Comparison of ENCODE assay signal across 12 cellular contexts in genomic region chr6:223763-224162, GRCh38.
DNase-seq lines count a peak whose midpoint lies in the region; ATAC-seq and TF ChIP-seq lines count a peak whose summit lies in the region.
"Had no signal": no experiment of that assay in that cellular context is flagged by ENCODE, and none has a peak within 500 bp of the region (broad histone marks: within the 10 kb centered on the region; RNA-seq: fewer than 3 reads in every experiment).

No MANE protein-coding gene starts in this region.

- ATAC-seq in left lobe of liver: no peak

- H2AK5ac ChIP-seq in mesenchymal stem cell (ENCODE audit: low read length, severe bottlenecking): no peak overlapping the region

- no peak overlapping the region for H2BK12ac ChIP-seq in mesenchymal stem cell (ENCODE audit: low read length in 2 of 2)

- H2BK5ac ChIP-seq in mesenchymal stem cell (ENCODE audit: low read depth, low read length, poor library complexity, severe bottlenecking): no peak overlapping the region

- peaks cover 57% of the 10 kb centered on the region for H3K4me1 Mint-ChIP-seq in activated naive CD4-positive, alpha-beta T cell treated with anti-CD3 and anti-CD28 coated beads, Interleukin-2, amount 50 U/mL, for 24 hours
- peaks cover 15% of the 10 kb centered on the region for H3K4me1 Mint-ChIP-seq in osteocyte (ENCODE audit: unreplicated experiment)

- H3K18ac ChIP-seq in mesenchymal stem cell (ENCODE audit: low read depth in 1 of 2, low read length in 2 of 2): no peak overlapping the region

- H3K4me3 ChIP-seq in mesenchymal stem cell (ENCODE audit: insufficient read depth in 1 of 2, low read depth in 1 of 2, low read length in 2 of 2): no peak overlapping the region

- no peak overlapping the region for H4K91ac ChIP-seq in mesenchymal stem cell (ENCODE audit: low read length)

- H3K36me3 ChIP-seq in mesenchymal stem cell (ENCODE audit: control insufficient read depth in 1 of 2, insufficient read depth in 2 of 2, low read depth in 1 of 2, low read length in 2 of 2): no peaks in the 10 kb centered on the region

- no peak overlapping the region for H2AFZ ChIP-seq in mesenchymal stem cell (ENCODE audit: low read depth, low read length)

- DNase-seq in activated CD4-positive, alpha-beta T cell treated with anti-CD3 and anti-CD28 coated beads for 48 hours: peak; percentile 71
- no peak for DNase-seq in activated CD4-positive, alpha-beta T cell treated with anti-CD3 and anti-CD28 coated beads, Interleukin-2, amount 50 U/mL, for 1 hour
- peak; percentile 57 for DNase-seq in LHCN-M2 (ENCODE audit: low read depth)
- peak; percentile 33 for DNase-seq in mesenchymal stem cell
- DNase-seq in left lobe of liver (ENCODE audit: low spot score): no peak
- no peak for DNase-seq in NCI-H187 (lab: John Stamatoyannopoulos, UW)
- no peak for DNase-seq in osteocyte (ENCODE audit: extremely low spot score, unreplicated experiment)
- DNase-seq: anterior cingulate cortex, DMS79, posterior cingulate gyrus, SW 1271 had no signal

- no peak overlapping the region for H3K23ac ChIP-seq in mesenchymal stem cell (ENCODE audit: low read length in 2 of 2)

- no peaks in the 10 kb centered on the region for H3K9me3 Mint-ChIP-seq in activated naive CD4-positive, alpha-beta T cell treated with anti-CD3 and anti-CD28 coated beads, Interleukin-2, amount 50 U/mL, for 24 hours
- no peaks in the 10 kb centered on the region for H3K9me3 Mint-ChIP-seq in osteocyte (ENCODE audit: unreplicated experiment)

- no peak for TF ChIP-seq CTCF in osteocyte (IDR thresholded peaks at IDR 0.05)

- no peaks in the 10 kb centered on the region for H3K36me3 Mint-ChIP-seq in activated naive CD4-positive, alpha-beta T cell treated with anti-CD3 and anti-CD28 coated beads, Interleukin-2, amount 50 U/mL, for 24 hours
- no peaks in the 10 kb centered on the region for H3K36me3 Mint-ChIP-seq in osteocyte (ENCODE audit: unreplicated experiment)

- peak overlapping the region; percentile 96 for H3K27ac Mint-ChIP-seq in activated naive CD4-positive, alpha-beta T cell treated with anti-CD3 and anti-CD28 coated beads, Interleukin-2, amount 50 U/mL, for 24 hours
- no peak overlapping the region for H3K27ac Mint-ChIP-seq in osteocyte (ENCODE audit: unreplicated experiment)

- H2BK15ac ChIP-seq in mesenchymal stem cell (ENCODE audit: low read depth, poor library complexity, severe bottlenecking): no peak overlapping the region

- H4K8ac ChIP-seq in mesenchymal stem cell (ENCODE audit: low read length): no peak overlapping the region

- H3K14ac ChIP-seq in mesenchymal stem cell (ENCODE audit: low read length in 2 of 2): no peak overlapping the region

- H3K27me3 Mint-ChIP-seq in activated naive CD4-positive, alpha-beta T cell treated with anti-CD3 and anti-CD28 coated beads, Interleukin-2, amount 50 U/mL, for 24 hours: no peaks in the 10 kb centered on the region
- no peaks in the 10 kb centered on the region for H3K27me3 Mint-ChIP-seq in osteocyte (ENCODE audit: unreplicated experiment)

- H3K4me1 ChIP-seq in mesenchymal stem cell (ENCODE audit: control insufficient read depth, insufficient read depth, low read depth, low read length): peaks cover 16% of the 10 kb centered on the region

- H3K9me3 ChIP-seq in mesenchymal stem cell (ENCODE audit: control insufficient read depth, low read length): no peaks in the 10 kb centered on the region

- H2BK120ac ChIP-seq in mesenchymal stem cell (ENCODE audit: low read depth, low read length): no peak overlapping the region

- H3K27me3 ChIP-seq in mesenchymal stem cell (ENCODE audit: control insufficient read depth in 1 of 2, insufficient read depth in 1 of 2, low read length in 2 of 2): peaks cover 0 to 18% of the 10 kb centered on the region in 2 experiments

- 95% methylated on average over 10 of the region's 12 CpGs for WGBS in mesenchymal stem cell

- H3K9ac ChIP-seq in mesenchymal stem cell (ENCODE audit: low read length): peak overlapping the region; percentile 48

- no peak overlapping the region for H3K4ac ChIP-seq in mesenchymal stem cell (ENCODE audit: low read depth in 1 of 2, low read length in 2 of 2)

- no peak overlapping the region for H3K4me3 Mint-ChIP-seq in activated naive CD4-positive, alpha-beta T cell treated with anti-CD3 and anti-CD28 coated beads, Interleukin-2, amount 50 U/mL, for 24 hours
- H3K4me3 Mint-ChIP-seq in osteocyte (ENCODE audit: unreplicated experiment): no peak overlapping the region

- no peak overlapping the region for H3K27ac ChIP-seq in mesenchymal stem cell (ENCODE audit: low read length, poor library complexity, severe bottlenecking)

- no peaks in the 10 kb centered on the region for H3K79me1 ChIP-seq in mesenchymal stem cell (replicated peaks; ENCODE audit: low read length, poor library complexity, severe bottlenecking)

- no peak overlapping the region for H3K4me2 ChIP-seq in mesenchymal stem cell (ENCODE audit: low read length, poor library complexity, severe bottlenecking)

Comparison
In these comparisons a context has a peak if more than half of its experiments do, and no peak if none do; other contexts are left out.
1. DNase-seq: peak in activated CD4-positive, alpha-beta T cell treated with anti-CD3 and anti-CD28 coated beads for 48 hours (single experiment), LHCN-M2 (single experiment) and mesenchymal stem cell (single experiment); none in activated CD4-positive, alpha-beta T cell treated with anti-CD3 and anti-CD28 coated beads, Interleukin-2, amount 50 U/mL, for 1 hour (single experiment), left lobe of liver (single experiment), NCI-H187 (0 of 2) and osteocyte (single experiment).